Comparison of ENCODE assay signal across 10 cellular contexts in genomic region chr6:138250513-138251247, GRCh38. TPM values are rescaled to one million over a fixed set of nuclear protein-coding genes. Genes with fewer than 3 reads are reported as not detected.
A peak's percentile ranks its signal among the peaks of the same experiment; 100 is the strongest.
DNase-seq lines count a peak whose midpoint lies in the region; ATAC-seq, FAIRE-seq and TF ChIP-seq lines count a peak whose summit lies in the region.
"Had no signal": no experiment of that assay in that cellular context is flagged by ENCODE, and none has a peak within 500 bp of the region (broad histone marks: within the 10 kb centered on the region; RNA-seq: fewer than 3 reads in every experiment).

No MANE protein-coding gene starts in this region.

- no peaks in the 10 kb centered on the region for H3K36me3 Mint-ChIP-seq in activated T-helper 1 cell treated with anti-CD3 and anti-CD28 coated beads, Interleukin-12 subunit alpha, Interleukin-12 subunit beta, Interleukin-2, Interleukin-4 antibody, amounts not matched to agents 30 ng/mL and 10 ng/mL and 1 ng/mL, durations not matched to agents 14 hours and 24 hours and 36 hours (ENCODE audit: low read depth)

- no peaks in the 10 kb centered on the region for H3K9me3 Mint-ChIP-seq in activated T-helper 1 cell treated with anti-CD3 and anti-CD28 coated beads, Interleukin-12 subunit alpha, Interleukin-12 subunit beta, Interleukin-2, Interleukin-4 antibody, amounts not matched to agents 30 ng/mL and 10 ng/mL and 1 ng/mL, durations not matched to agents 14 hours and 24 hours and 36 hours
- H3K9me3 Mint-ChIP-seq: neural crest cell had no signal

- intact Hi-C loops in activated T-helper 1 cell treated with anti-CD3 and anti-CD28 coated beads, Interleukin-12 subunit alpha, Interleukin-12 subunit beta, Interleukin-2, Interleukin-4 antibody, amounts not matched to agents 30 ng/mL and 10 ng/mL and 1 ng/mL, durations not matched to agents 14 hours and 24 hours and 36 hours (cut with micrococcal nuclease): no loop called here

- no peak for TF ChIP-seq CTCF in AG09319 (IDR thresholded peaks at IDR 0.05; ENCODE audit: low read depth, low read length)

- no peak overlapping the region for H3K27ac Mint-ChIP-seq in activated T-helper 1 cell treated with anti-CD3 and anti-CD28 coated beads, Interleukin-12 subunit alpha, Interleukin-12 subunit beta, Interleukin-2, Interleukin-4 antibody, amounts not matched to agents 30 ng/mL and 10 ng/mL and 1 ng/mL, durations not matched to agents 14 hours and 24 hours and 36 hours

- H3K27me3 Mint-ChIP-seq in activated T-helper 1 cell treated with anti-CD3 and anti-CD28 coated beads, Interleukin-12 subunit alpha, Interleukin-12 subunit beta, Interleukin-2, Interleukin-4 antibody, amounts not matched to agents 30 ng/mL and 10 ng/mL and 1 ng/mL, durations not matched to agents 14 hours and 24 hours and 36 hours (ENCODE audit: insufficient read depth): peaks cover 2% of the 10 kb centered on the region

- no peak for FAIRE-seq in RCC 7860 (lab: Jason Lieb, UNC)

- DNase-seq in AG09319 (ENCODE audit: extremely low read depth, low read depth) (peak; percentile 47), RCC 7860 (ENCODE audit: low spot score) (peak; percentile 75), nucleus accumbens (lab: John Stamatoyannopoulos, UW) (peak in 37 of 56 donors; percentile 4 to 86 (median 50))
- DNase-seq in activated T-helper 1 cell treated with anti-CD3 and anti-CD28 coated beads, Interleukin-12 subunit alpha, Interleukin-12 subunit beta, Interleukin-2, Interleukin-4 antibody, amounts not matched to agents 30 ng/mL and 10 ng/mL and 1 ng/mL, durations not matched to agents 14 hours and 24 hours and 36 hours (ENCODE audit: low spot score): no peak
- no peak for DNase-seq in activated CD4-positive, alpha-beta T cell treated with anti-CD3 and anti-CD28 coated beads, Interleukin-2, amount 50 U/mL, for 1 hour
- DNase-seq: NCI-H1436 had no signal

- no peak overlapping the region for H3K4me3 Mint-ChIP-seq in activated T-helper 1 cell treated with anti-CD3 and anti-CD28 coated beads, Interleukin-12 subunit alpha, Interleukin-12 subunit beta, Interleukin-2, Interleukin-4 antibody, amounts not matched to agents 30 ng/mL and 10 ng/mL and 1 ng/mL, durations not matched to agents 14 hours and 24 hours and 36 hours
- H3K4me3 Mint-ChIP-seq: neural crest cell had no signal

- H3K4me1 Mint-ChIP-seq in activated T-helper 1 cell treated with anti-CD3 and anti-CD28 coated beads, Interleukin-12 subunit alpha, Interleukin-12 subunit beta, Interleukin-2, Interleukin-4 antibody, amounts not matched to agents 30 ng/mL and 10 ng/mL and 1 ng/mL, durations not matched to agents 14 hours and 24 hours and 36 hours (ENCODE audit: low read depth): no peaks in the 10 kb centered on the region

- peak; percentile 84 for ATAC-seq in esophagus mucosa
- no peak for ATAC-seq in GM19351 (IDR thresholded peaks at IDR 0.05; ENCODE audit: unreplicated experiment)
- ATAC-seq in GM19023 (IDR thresholded peaks at IDR 0.05; ENCODE audit: unreplicated experiment): no peak

RNA-seq across cellular contexts. Expression of gene PBOV1, which starts 32.4 kb away (rescaled TPM):
- not detected for total RNA-seq in esophagus mucosa
- total RNA-seq in activated T-helper 1 cell treated with anti-CD3 and anti-CD28 coated beads, Interleukin-12 subunit alpha, Interleukin-12 subunit beta, Interleukin-2, Interleukin-4 antibody, amounts not matched to agents 30 ng/mL and 10 ng/mL and 1 ng/mL, durations not matched to agents 14 hours and 24 hours and 36 hours: not detected in 2 replicates
- total RNA-seq: neural crest cell had no signal

Comparison
In these comparisons a context has a peak if more than half of its experiments do, and no peak if none do; other contexts are left out.
1. DNase-seq: peak in AG09319 (single experiment), RCC 7860 (single experiment) and nucleus accumbens (37 of 56); none in activated T-helper 1 cell treated with anti-CD3 and anti-CD28 coated beads, Interleukin-12 subunit alpha, Interleukin-12 subunit beta, Interleukin-2, Interleukin-4 antibody, amounts not matched to agents 30 ng/mL and 10 ng/mL and 1 ng/mL, durations not matched to agents 14 hours and 24 hours and 36 hours (single experiment) and activated CD4-positive, alpha-beta T cell treated with anti-CD3 and anti-CD28 coated beads, Interleukin-2, amount 50 U/mL, for 1 hour (single experiment).